Comparison of ENCODE assay signal across 1 cellular context in the genomic region with DNA sequence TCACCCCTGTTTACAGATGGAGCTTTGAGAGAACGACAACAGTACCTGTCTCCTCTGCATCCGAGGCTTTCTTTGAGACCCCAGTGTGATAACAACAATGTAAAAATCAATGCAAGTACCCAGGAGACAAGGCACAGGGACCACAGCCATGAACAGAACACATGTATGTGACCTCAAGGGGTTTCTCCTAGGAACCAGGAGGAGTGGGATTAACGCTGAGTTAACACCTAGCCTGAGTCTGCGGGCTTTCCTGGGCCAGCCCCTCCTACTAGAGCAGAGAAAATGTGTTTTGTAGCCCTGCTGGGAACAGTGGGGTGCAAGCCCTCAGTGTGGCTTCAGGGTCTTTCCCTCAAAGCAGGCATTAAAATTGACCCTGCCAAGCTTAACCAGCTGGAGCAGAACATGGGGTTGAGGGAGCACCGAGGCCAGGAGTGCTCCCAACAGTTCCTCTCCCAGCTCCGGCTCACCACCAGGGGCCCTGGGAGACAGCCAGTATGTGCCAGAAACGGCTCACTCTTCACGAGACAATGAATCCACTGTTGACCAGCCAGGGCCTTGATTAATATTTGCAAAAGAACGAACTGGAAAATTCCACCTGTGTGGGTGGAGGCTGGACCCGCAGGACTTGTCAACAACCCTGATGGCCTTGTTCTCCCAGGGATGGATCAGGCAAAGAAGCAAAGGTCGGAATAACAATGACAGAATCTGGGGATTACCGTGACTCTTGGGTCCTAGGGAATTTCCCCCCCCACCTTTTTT.
TF ChIP-seq lines count a peak whose summit lies in the region.

No MANE protein-coding gene starts in this region.

TF ChIP-seq in GM12878, 131 proteins besides CTCF, POLR2A, EP300 and RAD21:
- TF ChIP-seq SUPT20H (IDR thresholded peaks at IDR 0.05; ENCODE audit: borderline replicate concordance, control insufficient read depth, low read depth, low read length) (no peak), ETV6 (conservative IDR thresholded peaks at IDR 0.05 in 1 of 2, IDR thresholded peaks at IDR 0.05 in 1 of 2; ENCODE audit: borderline replicate concordance in 1 of 2, low read depth in 1 of 2) (no peak), KDM1A (IDR thresholded peaks at IDR 0.05; ENCODE audit: borderline replicate concordance) (no peak), IKZF1 (conservative IDR thresholded peaks at IDR 0.05) (peak; percentile 79), BHLHE40 (IDR thresholded peaks at IDR 0.05; ENCODE audit: borderline replicate concordance in 1 of 2, low read depth in 2 of 2, low read length in 1 of 2) (peak in 1 of 2 experiments; percentile 60; a peak in 2 of 4 replicates), MEF2B (IDR thresholded peaks at IDR 0.05; ENCODE audit: partially characterized antibody, poor library complexity, severe bottlenecking) (peak; percentile 36), NFXL1 (IDR thresholded peaks at IDR 0.05; ENCODE audit: borderline replicate concordance) (peak; percentile 99), RELB (IDR thresholded peaks at IDR 0.05; ENCODE audit: low read depth) (peak; percentile 89), IKZF2 (IDR thresholded peaks at IDR 0.05) (peak; percentile 73), ZNF384 (IDR thresholded peaks at IDR 0.05; ENCODE audit: borderline replicate concordance, low read depth, low read length) (peak; percentile 79; the same call in 1 of the 2 replicates), HDAC2 (IDR thresholded peaks at IDR 0.05) (no peak), SREBF1 (IDR thresholded peaks at IDR 0.05; ENCODE audit: low read length) (no peak), MTA2 (IDR thresholded peaks at IDR 0.05; ENCODE audit: low read depth) (peak; percentile 25; the same call in 1 of the 2 replicates), SMARCA5 (IDR thresholded peaks at IDR 0.05) (0 out of 2 replicates have a peak, but pooled peaks have one; percentile 29), RELA (IDR thresholded peaks at IDR 0.05; ENCODE audit: borderline replicate concordance, partially characterized antibody) (peak; percentile 32), ATF7 (IDR thresholded peaks at IDR 0.05; ENCODE audit: low read depth) (0 out of 2 replicates have a peak, but pooled peaks have one; percentile 41), ESRRA (IDR thresholded peaks at IDR 0.05; ENCODE audit: low read length) (no peak), TBL1XR1 (IDR thresholded peaks at IDR 0.05; ENCODE audit: low read depth, low read length) (no peak), DPF2 (IDR thresholded peaks at IDR 0.05) (peak; percentile 41; the same call in 1 of the 2 replicates), HSF1 (IDR thresholded peaks at IDR 0.05; ENCODE audit: low read depth, low read length) (peak; percentile 81), GATAD2B (conservative IDR thresholded peaks at IDR 0.05; ENCODE audit: low read depth) (peak; percentile 54; the same call in 1 of the 2 replicates), MXI1 (IDR thresholded peaks at IDR 0.05; ENCODE audit: low read depth, low read length) (no peak), ZBTB4 (CRISPR knock-in tag; IDR thresholded peaks at IDR 0.05) (no peak), PAX8 (IDR thresholded peaks at IDR 0.05) (no peak), HDAC6 (IDR thresholded peaks at IDR 0.05; ENCODE audit: unreplicated experiment) (no peak), NKRF (conservative IDR thresholded peaks at IDR 0.05) (0 out of 2 replicates have a peak, but pooled peaks have one; percentile 9), ZBTB33 (IDR thresholded peaks at IDR 0.05) (no peak), EZH2 (IDR thresholded peaks at IDR 0.05; ENCODE audit: borderline replicate concordance, control insufficient read depth, low read depth, low read length) (no peak)
- TF ChIP-seq, protein P1, sequence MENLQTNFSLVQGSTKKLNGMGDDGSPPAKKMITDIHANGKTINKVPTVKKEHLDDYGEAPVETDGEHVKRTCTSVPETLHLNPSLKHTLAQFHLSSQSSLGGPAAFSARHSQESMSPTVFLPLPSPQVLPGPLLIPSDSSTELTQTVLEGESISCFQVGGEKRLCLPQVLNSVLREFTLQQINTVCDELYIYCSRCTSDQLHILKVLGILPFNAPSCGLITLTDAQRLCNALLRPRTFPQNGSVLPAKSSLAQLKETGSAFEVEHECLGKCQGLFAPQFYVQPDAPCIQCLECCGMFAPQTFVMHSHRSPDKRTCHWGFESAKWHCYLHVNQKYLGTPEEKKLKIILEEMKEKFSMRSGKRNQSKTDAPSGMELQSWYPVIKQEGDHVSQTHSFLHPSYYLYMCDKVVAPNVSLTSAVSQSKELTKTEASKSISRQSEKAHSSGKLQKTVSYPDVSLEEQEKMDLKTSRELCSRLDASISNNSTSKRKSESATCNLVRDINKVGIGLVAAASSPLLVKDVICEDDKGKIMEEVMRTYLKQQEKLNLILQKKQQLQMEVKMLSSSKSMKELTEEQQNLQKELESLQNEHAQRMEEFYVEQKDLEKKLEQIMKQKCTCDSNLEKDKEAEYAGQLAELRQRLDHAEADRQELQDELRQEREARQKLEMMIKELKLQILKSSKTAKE (IDR thresholded peaks at IDR 0.05; ENCODE audit: low read depth, poor library complexity, severe bottlenecking): peak; percentile 31
- TF ChIP-seq, protein P2, sequence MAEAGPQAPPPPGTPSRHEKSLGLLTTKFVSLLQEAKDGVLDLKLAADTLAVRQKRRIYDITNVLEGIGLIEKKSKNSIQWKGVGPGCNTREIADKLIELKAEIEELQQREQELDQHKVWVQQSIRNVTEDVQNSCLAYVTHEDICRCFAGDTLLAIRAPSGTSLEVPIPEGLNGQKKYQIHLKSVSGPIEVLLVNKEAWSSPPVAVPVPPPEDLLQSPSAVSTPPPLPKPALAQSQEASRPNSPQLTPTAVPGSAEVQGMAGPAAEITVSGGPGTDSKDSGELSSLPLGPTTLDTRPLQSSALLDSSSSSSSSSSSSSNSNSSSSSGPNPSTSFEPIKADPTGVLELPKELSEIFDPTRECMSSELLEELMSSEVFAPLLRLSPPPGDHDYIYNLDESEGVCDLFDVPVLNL (IDR thresholded peaks at IDR 0.05; ENCODE audit: low read depth, low read length): no peak
- TF ChIP-seq, protein P3, sequence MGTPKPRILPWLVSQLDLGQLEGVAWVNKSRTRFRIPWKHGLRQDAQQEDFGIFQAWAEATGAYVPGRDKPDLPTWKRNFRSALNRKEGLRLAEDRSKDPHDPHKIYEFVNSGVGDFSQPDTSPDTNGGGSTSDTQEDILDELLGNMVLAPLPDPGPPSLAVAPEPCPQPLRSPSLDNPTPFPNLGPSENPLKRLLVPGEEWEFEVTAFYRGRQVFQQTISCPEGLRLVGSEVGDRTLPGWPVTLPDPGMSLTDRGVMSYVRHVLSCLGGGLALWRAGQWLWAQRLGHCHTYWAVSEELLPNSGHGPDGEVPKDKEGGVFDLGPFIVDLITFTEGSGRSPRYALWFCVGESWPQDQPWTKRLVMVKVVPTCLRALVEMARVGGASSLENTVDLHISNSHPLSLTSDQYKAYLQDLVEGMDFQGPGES (IDR thresholded peaks at IDR 0.05): no peak
